In the genomic region with DNA sequence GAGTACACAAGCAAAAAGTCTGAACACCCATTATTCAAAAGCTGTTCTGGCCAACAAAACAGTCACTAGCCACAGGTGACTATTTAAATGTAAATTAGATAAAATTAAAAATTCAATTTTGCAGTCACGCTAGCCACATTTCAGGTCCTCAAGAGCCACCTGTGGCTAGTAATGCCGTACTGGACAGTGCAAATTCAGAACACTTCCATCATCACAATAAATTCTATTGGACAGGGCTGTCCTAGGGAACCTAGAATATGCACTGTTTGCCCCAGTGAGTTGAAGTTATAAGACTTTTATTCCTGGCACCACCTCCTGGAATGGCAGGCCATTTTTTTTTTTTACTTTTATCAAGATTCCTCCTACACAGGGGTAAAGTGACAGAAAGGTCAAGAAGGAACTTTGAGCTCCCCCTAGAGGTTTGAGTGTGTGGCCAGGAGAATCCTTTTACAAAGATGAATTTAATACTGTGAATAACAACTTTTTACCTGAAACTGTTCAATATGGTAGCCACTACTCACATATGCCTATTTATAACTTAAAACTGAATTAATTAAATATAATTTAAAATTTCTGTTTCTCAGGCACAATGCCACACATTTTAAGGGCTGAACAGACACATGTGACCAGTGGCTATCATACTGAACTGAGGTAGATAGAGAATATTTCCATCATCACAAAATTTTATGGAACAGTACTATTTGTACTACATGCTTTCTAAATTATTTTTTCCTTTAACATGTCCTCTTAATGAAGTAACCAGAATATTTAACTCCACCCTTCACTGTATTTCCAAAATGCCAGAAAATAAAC, we compare ENCODE assay signal across 9 cellular contexts. TPM values are rescaled to one million over a fixed set of nuclear protein-coding genes. Genes with fewer than 3 reads are reported as not detected.
A peak's percentile ranks its signal among the peaks of the same experiment; 100 is the strongest.
DNase-seq lines count a peak whose midpoint lies in the region; ATAC-seq and TF ChIP-seq lines count a peak whose summit lies in the region.
"Had no signal": no experiment of that assay in that cellular context is flagged by ENCODE, and none has a peak within 500 bp of the region (broad histone marks: within the 10 kb centered on the region; RNA-seq: fewer than 3 reads in every experiment).

No MANE protein-coding gene starts in this region.

- no peak for TF ChIP-seq EP300 in SK-N-SH (IDR thresholded peaks at IDR 0.05; ENCODE audit: borderline replicate concordance in 1 of 2, low read depth in 1 of 2, low read length in 1 of 2)

- H3K4me3 ChIP-seq in IMR-90 (ENCODE audit: insufficient read depth, low read depth, low read length) (no peak overlapping the region), SK-N-SH (ENCODE audit: low read depth in 2 of 2, low read length in 1 of 2) (no peak overlapping the region), fibroblast of lung (replicated peaks in 1 of 4; ENCODE audit: control extremely low read depth in 1 of 4, insufficient read depth in 1 of 4, low read depth in 3 of 4, low read length in 4 of 4) (no peak overlapping the region), osteoblast (ENCODE audit: insufficient read depth, low read length) (no peak overlapping the region)
- H3K4me3 ChIP-seq: BLaER1 had no signal

- no peak overlapping the region for H2AK5ac ChIP-seq in IMR-90 (ENCODE audit: low read depth, low read length)

- no peak overlapping the region for H2BK5ac ChIP-seq in IMR-90 (ENCODE audit: low read depth, low read length, poor library complexity, severe bottlenecking)

- CTCF ChIA-PET in IMR-90 (lab: Yijun Ruan, JAX): interaction anchor here (0.6 to 1.6 kb wide), 10 partner anchors 11 to 149 kb away, joined by 3 to 7 read pairs (median 3); no protein-coding TSS in a partner anchor
- CTCF ChIA-PET in SK-N-SH (lab: Yijun Ruan, JAX): interaction anchor here (0.6 to 10.4 kb wide), 37 partner anchors 8 to 642 kb away, joined by 3 to 70 read pairs (median 4); a partner anchor contains a TSS

- H3K27ac ChIP-seq in IMR-90 (ENCODE audit: insufficient read depth, low read length) (no peak overlapping the region), SK-N-SH (ENCODE audit: low read depth in 2 of 2, low read length in 1 of 2) (no peak overlapping the region), fibroblast of lung (ENCODE audit: insufficient read depth, low read length) (no peak overlapping the region), osteoblast (ENCODE audit: low read depth, low read length) (no peak overlapping the region)
- H3K27ac ChIP-seq: BLaER1 had no signal

- no peak overlapping the region for H2BK120ac ChIP-seq in IMR-90 (ENCODE audit: low read depth, low read length)

- H3K4me1 ChIP-seq in IMR-90 (ENCODE audit: control insufficient read depth, insufficient read depth, low read length) (peaks cover 7% of the 10 kb centered on the region), SK-N-SH (ENCODE audit: control insufficient read depth in 1 of 2, insufficient read depth in 2 of 2, low read depth in 1 of 2, low read length in 1 of 2) (peaks cover 9 to 16% of the 10 kb centered on the region in 2 experiments; a peak in 3 of 4 replicates), fibroblast of lung (ENCODE audit: control insufficient read depth, extremely low read depth, insufficient read depth, low read length) (peaks cover 3% of the 10 kb centered on the region), osteoblast (ENCODE audit: insufficient read depth, low read length) (peaks cover 5% of the 10 kb centered on the region)

- H2AK9ac ChIP-seq in IMR-90 (replicated peaks; ENCODE audit: low read depth, low read length, poor library complexity): no peak overlapping the region

- no peak overlapping the region for H3K9ac ChIP-seq in IMR-90 (ENCODE audit: low read depth, low read length)
- no peak overlapping the region for H3K9ac ChIP-seq in SK-N-SH
- H3K9ac ChIP-seq in fibroblast of lung (ENCODE audit: insufficient read depth, low read length): no peak overlapping the region
- H3K9ac ChIP-seq: BLaER1 had no signal

- DNase-seq in DMS153 treated with DMSO at 0.1 percent for 48 hours (lab: John Stamatoyannopoulos, UW; ENCODE audit: unreplicated experiment): peak; percentile 22
- no peak for DNase-seq in DMS153 (lab: John Stamatoyannopoulos, UW)
- DNase-seq in IMR-90: peak; percentile 40
- DNase-seq in SK-N-SH: peak; percentile 52
- peak; percentile 35 to 62 for DNase-seq in fibroblast of lung (ENCODE audit: low read depth in 2 of 2)
- peak; percentile 75 for DNase-seq in osteoblast (ENCODE audit: insufficient read length, low spot score, missing footprints)
- no peak for DNase-seq in anterior cingulate cortex (lab: John Stamatoyannopoulos, UW)

- H3K36me3 ChIP-seq in IMR-90 (ENCODE audit: control insufficient read depth, insufficient read depth, low read length) (no peaks in the 10 kb centered on the region), SK-N-SH (replicated peaks in 1 of 2; ENCODE audit: control insufficient read depth in 1 of 2, insufficient read depth in 2 of 2, low read length in 1 of 2) (no peaks in the 10 kb centered on the region), fibroblast of lung (ENCODE audit: control insufficient read depth, insufficient read depth, low read length) (no peaks in the 10 kb centered on the region), osteoblast (ENCODE audit: insufficient read depth, low read length) (no peaks in the 10 kb centered on the region)
- H3K36me3 ChIP-seq: BLaER1 had no signal

- in situ Hi-C loops in IMR-90 (cut with MboI; ENCODE audit: low sequenced_read_pairs): no loop called here

- POLR2A ChIA-PET in IMR-90 (lab: Charles Lee; ENCODE audit: unreplicated experiment) (interaction anchor here (0.6 to 1.0 kb wide), 2 partner anchors 125 to 1440 kb away, joined by 3 read pairs; no protein-coding TSS in a partner anchor), SK-N-SH (lab: Yijun Ruan, JAX) (no interaction called here)

- no peak overlapping the region for H3K14ac ChIP-seq in IMR-90 (replicated peaks; ENCODE audit: low read depth, low read length)

- TF ChIP-seq RAD21 in IMR-90 (IDR thresholded peaks at IDR 0.05; ENCODE audit: low read length): peak; percentile 55
- TF ChIP-seq RAD21 in SK-N-SH (IDR thresholded peaks at IDR 0.05; ENCODE audit: low read length): peak; percentile 67

- H3K18ac ChIP-seq in IMR-90 (ENCODE audit: low read depth, low read length): no peak overlapping the region

- H3K9me2 ChIP-seq in SK-N-SH: no peaks in the 10 kb centered on the region

- H3K79me2 ChIP-seq in SK-N-SH (ENCODE audit: insufficient read depth) (peaks cover 99% of the 10 kb centered on the region), fibroblast of lung (ENCODE audit: control insufficient read depth, insufficient read depth, low read length) (peaks cover 75% of the 10 kb centered on the region), osteoblast (ENCODE audit: insufficient read depth, low read length) (peaks cover 95% of the 10 kb centered on the region)

- H2AFZ ChIP-seq in IMR-90 (replicated peaks; ENCODE audit: low read length, poor library complexity): no peak overlapping the region
- H2AFZ ChIP-seq in SK-N-SH (ENCODE audit: low read depth): no peak overlapping the region
- H2AFZ ChIP-seq in fibroblast of lung (ENCODE audit: low read length): no peak overlapping the region
- H2AFZ ChIP-seq in osteoblast (ENCODE audit: low read length): no peak overlapping the region

- peaks cover 13% of the 10 kb centered on the region for H3K9me1 ChIP-seq in IMR-90 (ENCODE audit: insufficient read depth, low read length)

- H2BK20ac ChIP-seq in IMR-90 (ENCODE audit: low read depth, low read length): no peak overlapping the region

- H3K9me3 ChIP-seq in IMR-90 (ENCODE audit: control insufficient read depth, insufficient read depth, low read length) (no peaks in the 10 kb centered on the region), SK-N-SH (no peaks in the 10 kb centered on the region), fibroblast of lung (ENCODE audit: control insufficient read depth, insufficient read depth, low read depth, low read length) (no peaks in the 10 kb centered on the region), osteoblast (ENCODE audit: low read depth, low read length) (no peaks in the 10 kb centered on the region)
- H3K9me3 ChIP-seq: BLaER1 had no signal

- TF ChIP-seq CTCF in IMR-90 (conservative IDR thresholded peaks at IDR 0.05; ENCODE audit: low read depth, low read length): peak; percentile 65
- peak; percentile 82 for TF ChIP-seq CTCF in SK-N-SH (IDR thresholded peaks at IDR 0.05)
- peak; percentile 61 to 80 for TF ChIP-seq CTCF in fibroblast of lung (conservative IDR thresholded peaks at IDR 0.05 in 1 of 2, IDR thresholded peaks at IDR 0.05 in 1 of 2; ENCODE audit: low read depth in 1 of 2, low read length in 2 of 2)
- TF ChIP-seq CTCF in osteoblast (IDR thresholded peaks at IDR 0.05; ENCODE audit: extremely low read depth, low read depth, low read length): peak; percentile 74

- H3K4me2 ChIP-seq in IMR-90 (ENCODE audit: low read depth, low read length): no peak overlapping the region
- no peak overlapping the region for H3K4me2 ChIP-seq in SK-N-SH
- no peak overlapping the region for H3K4me2 ChIP-seq in fibroblast of lung (ENCODE audit: extremely low read depth, insufficient read depth, low read length)
- no peak overlapping the region for H3K4me2 ChIP-seq in osteoblast (ENCODE audit: insufficient read depth, low read length)
- H3K4me2 ChIP-seq: BLaER1 had no signal

- peaks cover 20 to 59% of the 10 kb centered on the region in 2 experiments for H3K79me1 ChIP-seq in IMR-90 (ENCODE audit: low read depth in 1 of 2, low read length in 2 of 2)

- no peak overlapping the region for H4K91ac ChIP-seq in IMR-90 (ENCODE audit: insufficient read depth, low read depth, low read length)

- H3F3A ChIP-seq in SK-N-SH (replicated peaks; ENCODE audit: insufficient read depth): peaks cover 12% of the 10 kb centered on the region

- WGBS in IMR-90 (ENCODE audit: extremely low coverage in 2 of 2, insufficient read length in 1 of 2), 2 experiments: no CpG with 5 or more reads among the region's 2 CpGs
- 100% methylated on average over 2 of the region's 2 CpGs for WGBS in SK-N-SH (ENCODE audit: low lambda C conversion rate)

- no peak overlapping the region for H3K56ac ChIP-seq in IMR-90 (ENCODE audit: extremely low read depth, insufficient read depth, low read length)

- H3K4ac ChIP-seq in IMR-90 (ENCODE audit: low read depth, low read length): no peak overlapping the region

- H4K5ac ChIP-seq in IMR-90 (ENCODE audit: low read depth, low read length): no peak overlapping the region

- no peak overlapping the region for H3K23ac ChIP-seq in IMR-90 (ENCODE audit: low read depth, low read length)

- no TSS peak for BruUV-seq in IMR-90 (replicated peaks; lab: Mats Ljungman, UMichigan)

- H2BK15ac ChIP-seq in IMR-90 (ENCODE audit: low read depth, low read length): no peak overlapping the region; the same call in 2 of the 3 replicates

- TF ChIP-seq POLR2A in IMR-90 (IDR thresholded peaks at IDR 0.05; ENCODE audit: low read depth, low read length): no peak

- no peaks in the 10 kb centered on the region for H3K27me3 ChIP-seq in IMR-90 (ENCODE audit: control insufficient read depth, insufficient read depth, low read length)
- no peaks in the 10 kb centered on the region for H3K27me3 ChIP-seq in SK-N-SH (ENCODE audit: insufficient read depth)
- no peaks in the 10 kb centered on the region for H3K27me3 ChIP-seq in fibroblast of lung (ENCODE audit: control insufficient read depth, insufficient read depth, low read length)
- H3K27me3 ChIP-seq in osteoblast (ENCODE audit: insufficient read depth, low read length): no peaks in the 10 kb centered on the region
- H3K27me3 ChIP-seq: BLaER1 had no signal

- intact Hi-C loops in IMR-90 (cut with micrococcal nuclease): loop anchor here (1.0 kb wide), 1 partner anchor 124 kb away; no protein-coding TSS in a partner anchor

- dilution Hi-C loops in IMR-90 (cut with HindIII; ENCODE audit: low sequenced_read_pairs, unreplicated experiment): no loop called here

- peak; percentile 62 for ATAC-seq in GM19397 (IDR thresholded peaks at IDR 0.05; ENCODE audit: unreplicated experiment)
- ATAC-seq in IMR-90 (ENCODE audit: low read depth): peak; percentile 69

- H4K8ac ChIP-seq in IMR-90 (ENCODE audit: low read depth in 2 of 2, low read length in 2 of 2): no peak overlapping the region

- H4K20me1 ChIP-seq in IMR-90 (ENCODE audit: insufficient read depth, low read length) (peaks cover 56% of the 10 kb centered on the region), SK-N-SH (ENCODE audit: insufficient read depth) (peaks cover 93% of the 10 kb centered on the region), fibroblast of lung (ENCODE audit: control insufficient read depth, extremely low read depth, insufficient read depth, low read length) (peaks cover 1% of the 10 kb centered on the region), osteoblast (ENCODE audit: insufficient read depth, low read length) (peaks cover 66% of the 10 kb centered on the region)

RNA-seq across cellular contexts. Expression of a gene that starts 6.5 kb away (rescaled TPM):
- total RNA-seq in IMR-90 (2012; rRNA removed) (5.0 and 6.4 TPM in 2 replicates), fibroblast of lung (6.2 and 6.3 TPM in 2 replicates), osteoblast (10.6 and 10.9 TPM in 2 replicates)
- polyA plus RNA-seq in IMR-90 (2012; rRNA removed) (4.8 and 6.0 TPM in 2 replicates), SK-N-SH (2012; rRNA removed) (6.4 and 8.5 TPM in 2 replicates), fibroblast of lung (5.6 and 6.6 TPM in 2 replicates)
- polyA plus RNA-seq in IMR-90 (2012; cell fraction: cytosol; rRNA removed): 2.5 and 2.6 TPM in 2 replicates
- 6.8 and 33.8 TPM in 2 replicates for polyA plus RNA-seq in IMR-90 (2012; cell fraction: nucleus; rRNA removed; ENCODE audit: low replicate concordance)
- 5.6 and 5.8 TPM in 2 replicates for polyA plus RNA-seq in SK-N-SH (2012; cell fraction: cytosol; rRNA removed)
- 27.2 and 31.2 TPM in 2 replicates for polyA plus RNA-seq in SK-N-SH (2012; cell fraction: nucleus; rRNA removed)
- 3.9 and 4.2 TPM in 2 replicates for polyA plus RNA-seq in fibroblast of lung (2012)
- polyA minus RNA-seq in fibroblast of lung (ENCODE audit: low replicate concordance): 1.1 and 1.6 TPM in 2 replicates

RNA-seq across cellular contexts. Expression of a gene that starts 31.6 kb away (rescaled TPM):
- total RNA-seq in IMR-90 (2012; rRNA removed): under 0.01 TPM in 1 of 2 replicates, not detected in the other
- 0.12 and 0.20 TPM in 2 replicates for polyA plus RNA-seq in IMR-90 (2012; rRNA removed)
- polyA plus RNA-seq in IMR-90 (2012; cell fraction: cytosol; rRNA removed): 0.10 and 0.11 TPM in 2 replicates
- 1.7 and 2.7 TPM in 2 replicates for polyA plus RNA-seq in IMR-90 (2012; cell fraction: nucleus; rRNA removed; ENCODE audit: low replicate concordance)
- polyA plus RNA-seq in SK-N-SH (2012; rRNA removed): 1.3 and 1.4 TPM in 2 replicates
- 0.40 and 0.71 TPM in 2 replicates for polyA plus RNA-seq in SK-N-SH (2012; cell fraction: cytosol; rRNA removed)
- polyA plus RNA-seq in SK-N-SH (2012; cell fraction: nucleus; rRNA removed): 14.9 and 16.5 TPM in 2 replicates
- under 0.01 and 0.26 TPM in 2 replicates for total RNA-seq in fibroblast of lung
- polyA plus RNA-seq in fibroblast of lung: 0.10 and 2.7 TPM in 2 replicates
- polyA plus RNA-seq in fibroblast of lung (2012): 0.16 and 2.4 TPM in 2 replicates
- polyA minus RNA-seq in fibroblast of lung (ENCODE audit: low replicate concordance): 2.6 TPM in 1 of 2 replicates, not detected in the other
- total RNA-seq in osteoblast: under 0.01 and 0.29 TPM in 2 replicates

RNA-seq across cellular contexts. Expression of a gene that starts 41.6 kb away (rescaled TPM):
- not detected in 2 replicates for total RNA-seq in IMR-90 (2012; rRNA removed)
- not detected in 2 replicates for polyA plus RNA-seq in IMR-90 (2012; rRNA removed)
- 0.03 TPM in 1 of 2 replicates, not detected in the other for polyA plus RNA-seq in IMR-90 (2012; cell fraction: cytosol; rRNA removed)
- polyA plus RNA-seq in IMR-90 (2012; cell fraction: nucleus; rRNA removed; ENCODE audit: low replicate concordance): not detected in 2 replicates
- polyA plus RNA-seq in SK-N-SH (2012; rRNA removed): 0.06 TPM in 1 of 2 replicates, not detected in the other
- not detected in 2 replicates for polyA plus RNA-seq in SK-N-SH (2012; cell fraction: cytosol; rRNA removed)
- 0.07 and 0.08 TPM in 2 replicates for polyA plus RNA-seq in SK-N-SH (2012; cell fraction: nucleus; rRNA removed)
- not detected in 2 replicates for total RNA-seq in fibroblast of lung
- polyA plus RNA-seq in fibroblast of lung: 0.06 TPM in 1 of 2 replicates, not detected in the other
- 0.09 and 0.15 TPM in 2 replicates for polyA plus RNA-seq in fibroblast of lung (2012)
- polyA minus RNA-seq in fibroblast of lung (ENCODE audit: low replicate concordance): not detected in 2 replicates
- total RNA-seq in osteoblast: not detected in 2 replicates

RNA-seq across cellular contexts. Expression of a gene that starts 53.9 kb away (rescaled TPM):
- total RNA-seq in IMR-90 (2012; rRNA removed) (0.54 and 0.83 TPM in 2 replicates), fibroblast of lung (0.17 TPM in 1 of 2 replicates, not detected in the other), osteoblast (under 0.01 TPM in 1 of 2 replicates, not detected in the other)
- polyA plus RNA-seq in IMR-90 (2012; rRNA removed) (24.8 and 27.8 TPM in 2 replicates), SK-N-SH (2012; rRNA removed) (3.1 and 6.8 TPM in 2 replicates), fibroblast of lung (4.9 and 10.8 TPM in 2 replicates)
- polyA plus RNA-seq in IMR-90 (2012; cell fraction: cytosol; rRNA removed): 27.1 and 28.3 TPM in 2 replicates
- polyA plus RNA-seq in IMR-90 (2012; cell fraction: nucleus; rRNA removed; ENCODE audit: low replicate concordance): 14.9 and 33.1 TPM in 2 replicates
- 2.7 and 4.1 TPM in 2 replicates for polyA plus RNA-seq in SK-N-SH (2012; cell fraction: cytosol; rRNA removed)
- 6.2 and 8.0 TPM in 2 replicates for polyA plus RNA-seq in SK-N-SH (2012; cell fraction: nucleus; rRNA removed)
- polyA plus RNA-seq in fibroblast of lung (2012): 10.9 and 21.1 TPM in 2 replicates
- 16.6 and 16.8 TPM in 2 replicates for polyA minus RNA-seq in fibroblast of lung (ENCODE audit: low replicate concordance)

Comparison
In these comparisons a context has a peak if more than half of its experiments do, and no peak if none do; other contexts are left out.
1. DNase-seq: peak in DMS153 treated with DMSO at 0.1 percent for 48 hours (single experiment), IMR-90 (single experiment), SK-N-SH (single experiment), fibroblast of lung (2 of 2) and osteoblast (single experiment); none in DMS153 (single experiment) and anterior cingulate cortex (0 of 58).
2. Peak in every context shown above with its lines, with median percentiles within 50 percentile points of each other: CTCF ChIP-seq.